2 cellular contexts compared by ENCODE assay signal in genomic region chr2:119448427-119449141, GRCh38.
TF ChIP-seq lines count a peak whose summit lies in the region.

No MANE protein-coding gene starts in this region.

TF ChIP-seq in GM23338, 12 proteins besides CTCF, POLR2A, EP300 and RAD21:
- no peak for TF ChIP-seq EZH2phosphoT487 (IDR thresholded peaks at IDR 0.05; ENCODE audit: unreplicated experiment)
- TF ChIP-seq ZNF114 (CRISPR knock-in tag; IDR thresholded peaks at IDR 0.05): no peak
- TF ChIP-seq CREB1 (CRISPR knock-in tag; IDR thresholded peaks at IDR 0.05; ENCODE audit: low read depth): no peak

TF ChIP-seq in K562, 482 proteins besides CTCF, POLR2A, EP300 and RAD21:
- TF ChIP-seq RCOR1 (IDR thresholded peaks at IDR 0.05; ENCODE audit: borderline replicate concordance in 1 of 2, low read depth in 2 of 2, low read length in 2 of 2) (0 out of 4 replicates have a peak, but pooled peaks of 1 of the 2 experiments have one; percentile 20), CCAR2 (IDR thresholded peaks at IDR 0.05; ENCODE audit: low read depth, low read length) (no peak), CEBPG (CRISPR knock-in tag; IDR thresholded peaks at IDR 0.05) (no peak), CEBPG (tag; conservative IDR thresholded peaks at IDR 0.05 in 1 of 2, IDR thresholded peaks at IDR 0.05 in 1 of 2) (0 out of 4 replicates have a peak, but pooled peaks of 1 of the 2 experiments have one; percentile 6), TEAD1 (CRISPR knock-in tag; IDR thresholded peaks at IDR 0.05) (no peak), ZKSCAN8 (CRISPR knock-in tag; IDR thresholded peaks at IDR 0.05) (peak; percentile 98)
TF ChIP-seq in K562: peak in this region for 3.
